17 cellular contexts compared by ENCODE assay signal in the genomic region with DNA sequence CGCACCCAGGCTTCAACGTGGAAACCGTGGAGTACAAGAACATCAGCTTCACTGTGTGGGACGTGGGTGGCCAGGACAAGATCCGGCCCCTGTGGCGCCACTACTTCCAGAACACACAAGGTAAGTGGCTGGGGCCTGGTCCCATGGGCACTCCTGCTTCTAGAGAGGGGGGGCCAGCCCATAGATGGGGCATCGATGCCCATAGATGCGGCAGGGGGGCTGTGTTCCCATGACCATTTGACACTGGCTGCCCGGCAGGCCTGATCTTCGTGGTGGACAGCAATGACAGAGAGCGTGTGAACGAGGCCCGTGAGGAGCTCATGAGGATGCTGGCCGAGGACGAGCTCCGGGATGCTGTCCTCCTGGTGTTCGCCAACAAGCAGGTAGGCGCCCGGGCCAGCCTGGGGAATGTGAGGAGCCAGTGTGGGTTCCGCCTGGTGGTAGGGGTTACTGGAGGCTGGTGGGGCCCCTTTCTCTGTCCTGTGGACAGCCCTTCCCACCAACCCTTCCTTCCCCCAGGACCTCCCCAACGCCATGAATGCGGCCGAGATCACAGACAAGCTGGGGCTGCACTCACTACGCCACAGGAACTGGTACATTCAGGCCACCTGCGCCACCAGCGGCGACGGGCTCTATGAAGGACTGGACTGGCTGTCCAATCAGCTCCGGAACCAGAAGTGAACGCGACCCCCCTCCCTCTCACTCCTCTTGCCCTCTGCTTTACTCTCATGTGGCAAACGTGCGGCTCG. TPM values are rescaled to one million over a fixed set of nuclear protein-coding genes. Genes with fewer than 3 reads are reported as not detected.
DNase-seq lines count a peak whose midpoint lies in the region; ATAC-seq and TF ChIP-seq lines count a peak whose summit lies in the region.
"Had no signal": no experiment of that assay in that cellular context is flagged by ENCODE, and none has a peak within 500 bp of the region (broad histone marks: within the 10 kb centered on the region; RNA-seq: fewer than 3 reads in every experiment).

No MANE protein-coding gene starts in this region.

- H3K36me3 Mint-ChIP-seq in activated naive CD4-positive, alpha-beta T cell treated with anti-CD3 and anti-CD28 coated beads, Interleukin-2, amount 10 ng/mL, durations not matched to agents 7 days and 5 days: peaks cover 60% of the 10 kb centered on the region
- H3K36me3 Mint-ChIP-seq in nephron progenitor cell (ENCODE audit: low read depth): peaks cover 68% of the 10 kb centered on the region

- no peak overlapping the region for H3K27ac Mint-ChIP-seq in activated naive CD4-positive, alpha-beta T cell treated with anti-CD3 and anti-CD28 coated beads, Interleukin-2, amount 10 ng/mL, durations not matched to agents 7 days and 5 days
- peak overlapping the region; percentile 68 for H3K27ac Mint-ChIP-seq in nephron progenitor cell
- H3K27ac Mint-ChIP-seq: T-helper 1 cell treated with Interleukin-12 subunit alpha and Interleukin-12 subunit beta and Interleukin-4 antibody, amounts not matched to agents 30 μg/mL and 1 μg/mL, for 36 hours had no signal

- no peak for ATAC-seq in GM21526 (IDR thresholded peaks at IDR 0.05; ENCODE audit: low FRiP score, unreplicated experiment)
- ATAC-seq: Panc1 had no signal

- H3K27me3 Mint-ChIP-seq in activated naive CD4-positive, alpha-beta T cell treated with anti-CD3 and anti-CD28 coated beads, Interleukin-2, amount 10 ng/mL, durations not matched to agents 7 days and 5 days: no peaks in the 10 kb centered on the region
- H3K27me3 Mint-ChIP-seq in nephron progenitor cell (ENCODE audit: low read depth, poor library complexity): peaks cover 3% of the 10 kb centered on the region

- H3K9me3 Mint-ChIP-seq in activated naive CD4-positive, alpha-beta T cell treated with anti-CD3 and anti-CD28 coated beads, Interleukin-2, amount 10 ng/mL, durations not matched to agents 7 days and 5 days: peaks cover 17% of the 10 kb centered on the region
- H3K9me3 Mint-ChIP-seq in nephron progenitor cell: peaks cover 34% of the 10 kb centered on the region

- TF ChIP-seq CTCF in left ventricle myocardium inferior (IDR thresholded peaks at IDR 0.05; ENCODE audit: borderline replicate concordance): no peak
- TF ChIP-seq CTCF in nephron progenitor cell (IDR thresholded peaks at IDR 0.05): no peak

- H3K27me3 ChIP-seq in left ventricle myocardium inferior (ENCODE audit: low read depth): no peaks in the 10 kb centered on the region
- H3K27me3 ChIP-seq: colonic mucosa, tibial artery had no signal

- peaks cover 14% of the 10 kb centered on the region for H3K9me3 ChIP-seq in left ventricle myocardium inferior (replicated peaks)
- H3K9me3 ChIP-seq: colonic mucosa had no signal

- H3K36me3 ChIP-seq in left ventricle myocardium inferior: peaks cover 54% of the 10 kb centered on the region

- H3K4me1 Mint-ChIP-seq in activated naive CD4-positive, alpha-beta T cell treated with anti-CD3 and anti-CD28 coated beads, Interleukin-2, amount 10 ng/mL, durations not matched to agents 7 days and 5 days: peaks cover 18% of the 10 kb centered on the region
- H3K4me1 Mint-ChIP-seq in nephron progenitor cell: peaks cover 9% of the 10 kb centered on the region

- H3K4me3 ChIP-seq in left ventricle myocardium inferior: no peak overlapping the region
- H3K4me3 ChIP-seq: colonic mucosa, tibial artery had no signal

- CTCF ChIA-PET in activated naive CD4-positive, alpha-beta T cell treated with anti-CD3 and anti-CD28 coated beads, Interleukin-2, amount 10 ng/mL, durations not matched to agents 7 days and 5 days (lab: Charles Lee): interaction anchor here (1.1 kb wide), 1 partner anchor 11 kb away, joined by 3 read pairs; no protein-coding TSS in a partner anchor

- H3K27ac ChIP-seq in left ventricle myocardium inferior (replicated peaks): no peak overlapping the region
- H3K27ac ChIP-seq: colonic mucosa, tibial artery had no signal

- H3K4me3 Mint-ChIP-seq in activated naive CD4-positive, alpha-beta T cell treated with anti-CD3 and anti-CD28 coated beads, Interleukin-2, amount 10 ng/mL, durations not matched to agents 7 days and 5 days: no peak overlapping the region
- no peak overlapping the region for H3K4me3 Mint-ChIP-seq in nephron progenitor cell
- H3K4me3 Mint-ChIP-seq: T-helper 1 cell treated with Interleukin-12 subunit alpha and Interleukin-12 subunit beta and Interleukin-4 antibody, amounts not matched to agents 30 μg/mL and 1 μg/mL, for 36 hours had no signal

- DNase-seq in cardiac septum (ENCODE audit: low spot score): peak; percentile 72
- no peak for DNase-seq in left ventricle myocardium inferior
- peak; percentile 18 for DNase-seq in activated naive CD4-positive, alpha-beta T cell treated with anti-CD3 and anti-CD28 coated beads, Interleukin-2, amount 10 ng/mL, durations not matched to agents 7 days and 5 days
- no peak for DNase-seq in nephron progenitor cell
- no peak for DNase-seq in cortex of kidney (lab: John Stamatoyannopoulos, UW)
- DNase-seq in OCI-M1 (lab: John Stamatoyannopoulos, UW): no peak
- DNase-seq in activated CD4-positive, CD25-positive, alpha-beta regulatory T cell treated with anti-CD3 and anti-CD28 coated beads, Interleukin-2, amount 50 U/mL, for 72 hours: no peak
- DNase-seq: activated CD4-positive, alpha-beta T cell treated with anti-CD3 and anti-CD28 coated beads, Interleukin-2, amount 50 U/mL, for 48 hours; colonic mucosa; Kasumi-1; mammary epithelial cell; NCI-H1694; occipital lobe had no signal

- intact Hi-C loops in cardiac septum (cut with DNase I): no loop called here
- intact Hi-C loops in left ventricle myocardium inferior (cut with micrococcal nuclease): no loop called here

- H3K4me1 ChIP-seq in left ventricle myocardium inferior: peaks cover 58% of the 10 kb centered on the region

RNA-seq across cellular contexts. Expression of gene C1orf35, which starts 5.6 kb away (rescaled TPM):
- 8.9 TPM for total RNA-seq in cardiac septum
- 7.1 TPM for total RNA-seq in left ventricle myocardium inferior

RNA-seq across cellular contexts. Expression of gene MRPL55, which starts 11.6 kb away (rescaled TPM):
- total RNA-seq in cardiac septum: 39.7 TPM
- total RNA-seq in left ventricle myocardium inferior: 51.0 TPM

RNA-seq across cellular contexts. Expression of gene ARF1, which starts 15.0 kb away (rescaled TPM):
- total RNA-seq in cardiac septum (332 TPM), left ventricle myocardium inferior (294 TPM)

RNA-seq across cellular contexts. Expression of gene GUK1, which starts 42.6 kb away (rescaled TPM):
- 213 TPM for total RNA-seq in cardiac septum
- total RNA-seq in left ventricle myocardium inferior: 150 TPM

RNA-seq across cellular contexts. Expression of gene GJC2, which starts 52.2 kb away (rescaled TPM):
- total RNA-seq in cardiac septum (1.6 TPM), left ventricle myocardium inferior (1.0 TPM)

Comparison
In these comparisons a context has a peak if more than half of its experiments do, and no peak if none do; other contexts are left out.
1. DNase-seq: peak in cardiac septum (single experiment) and activated naive CD4-positive, alpha-beta T cell treated with anti-CD3 and anti-CD28 coated beads, Interleukin-2, amount 10 ng/mL, durations not matched to agents 7 days and 5 days (single experiment); none in left ventricle myocardium inferior (single experiment), nephron progenitor cell (single experiment), cortex of kidney (single experiment), OCI-M1 (single experiment) and activated CD4-positive, CD25-positive, alpha-beta regulatory T cell treated with anti-CD3 and anti-CD28 coated beads, Interleukin-2, amount 50 U/mL, for 72 hours (single experiment).